8 cellular contexts compared by ENCODE assay signal in genomic region chr6:43369174-43370002, GRCh38. TPM values are rescaled to one million over a fixed set of nuclear protein-coding genes. Genes with fewer than 3 reads are reported as not detected.
DNase-seq lines count a peak whose midpoint lies in the region; ATAC-seq and TF ChIP-seq lines count a peak whose summit lies in the region.

A gene with protein sequence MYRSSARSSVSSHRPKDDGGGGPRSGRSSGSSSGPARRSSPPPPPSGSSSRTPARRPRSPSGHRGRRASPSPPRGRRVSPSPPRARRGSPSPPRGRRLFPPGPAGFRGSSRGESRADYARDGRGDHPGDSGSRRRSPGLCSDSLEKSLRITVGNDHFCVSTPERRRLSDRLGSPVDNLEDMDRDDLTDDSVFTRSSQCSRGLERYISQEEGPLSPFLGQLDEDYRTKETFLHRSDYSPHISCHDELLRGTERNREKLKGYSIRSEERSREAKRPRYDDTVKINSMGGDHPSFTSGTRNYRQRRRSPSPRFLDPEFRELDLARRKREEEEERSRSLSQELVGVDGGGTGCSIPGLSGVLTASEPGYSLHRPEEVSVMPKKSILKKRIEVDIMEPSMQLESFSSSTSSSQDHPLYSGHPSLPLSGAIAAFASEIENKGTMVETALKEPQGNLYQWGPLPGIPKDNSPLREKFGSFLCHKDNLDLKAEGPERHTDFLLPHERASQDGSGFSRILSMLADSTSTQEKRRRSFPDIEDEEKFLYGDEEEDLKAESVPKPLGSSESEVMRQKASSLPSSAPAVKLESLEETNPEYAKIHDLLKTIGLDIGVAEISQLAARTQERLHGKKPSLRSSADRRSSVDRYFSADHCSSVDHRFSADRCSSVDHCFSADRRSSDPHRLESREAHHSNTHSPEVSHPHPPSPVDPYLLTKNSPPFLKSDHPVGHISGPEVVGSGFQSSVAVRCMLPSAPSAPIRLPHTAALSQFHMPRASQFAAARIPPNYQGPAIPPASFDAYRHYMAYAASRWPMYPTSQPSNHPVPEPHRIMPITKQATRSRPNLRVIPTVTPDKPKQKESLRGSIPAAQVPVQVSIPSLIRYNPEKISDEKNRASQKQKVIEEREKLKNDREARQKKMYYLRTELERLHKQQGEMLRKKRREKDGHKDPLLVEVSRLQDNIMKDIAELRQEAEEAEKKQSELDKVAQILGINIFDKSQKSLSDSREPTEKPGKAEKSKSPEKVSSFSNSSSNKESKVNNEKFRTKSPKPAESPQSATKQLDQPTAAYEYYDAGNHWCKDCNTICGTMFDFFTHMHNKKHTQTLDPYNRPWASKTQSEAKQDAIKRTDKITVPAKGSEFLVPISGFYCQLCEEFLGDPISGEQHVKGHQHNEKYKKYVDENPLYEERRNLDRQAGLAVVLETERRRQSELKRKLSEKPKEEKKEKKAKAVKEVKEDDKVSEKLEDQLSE (N-terminal part only) (minus strand): TSS chr6:43369647. CDS start chr6:43369365, 282 bp downstream.

- CTCF ChIA-PET in SK-N-SH (lab: Yijun Ruan, JAX) = interaction anchor here (0.6 to 3.5 kb wide), 9 partner anchors 14 to 425 kb away, joined by 3 to 15 read pairs (median 3); partner anchors contain the start of gene DNPH1
- CTCF ChIA-PET in activated naive CD4-positive, alpha-beta T cell treated with anti-CD3 and anti-CD28 coated beads, Interleukin-2, amount 10 ng/mL, durations not matched to agents 7 days and 5 days (lab: Charles Lee) = interaction anchor here (0.8 to 1.8 kb wide), 4 partner anchors 14 to 80 kb away, joined by 3 to 13 read pairs (median 5); no protein-coding TSS in a partner anchor

- WGBS in SK-N-SH (ENCODE audit: low lambda C conversion rate) = 3% methylated on average over 9 of the region's 104 CpGs

- peak; percentile 81 for ATAC-seq in HG02588 (IDR thresholded peaks at IDR 0.05; ENCODE audit: unreplicated experiment)

- no peaks in the 10 kb centered on the region for H3K9me3 ChIP-seq in SK-N-SH

- H3K36me3 Mint-ChIP-seq in activated naive CD4-positive, alpha-beta T cell treated with anti-CD3 and anti-CD28 coated beads, Interleukin-2, amount 10 ng/mL, durations not matched to agents 7 days and 5 days = peaks cover 18% of the 10 kb centered on the region

- POLR2A ChIA-PET in SK-N-SH (lab: Yijun Ruan, JAX) = interaction anchor here (0.5 to 1.4 kb wide), 9 partner anchors 9 to 465 kb away, joined by 3 to 7 read pairs (median 3); partner anchors contain the start of genes ABCC10, CUL9 and LRRC73

- peaks cover 8 to 9% of the 10 kb centered on the region in 2 experiments; a peak in 3 of 4 replicates for H3K4me1 ChIP-seq in SK-N-SH (ENCODE audit: control insufficient read depth in 1 of 2, insufficient read depth in 2 of 2, low read depth in 1 of 2, low read length in 1 of 2)

- H3K4me2 ChIP-seq in SK-N-SH = peak within 1 kb of the TSS; percentile 81

- peak within 1 kb of the TSS; percentile 87 for H3K4me3 Mint-ChIP-seq in activated naive CD4-positive, alpha-beta T cell treated with anti-CD3 and anti-CD28 coated beads, Interleukin-2, amount 10 ng/mL, durations not matched to agents 7 days and 5 days

- H3K27me3 Mint-ChIP-seq in activated naive CD4-positive, alpha-beta T cell treated with anti-CD3 and anti-CD28 coated beads, Interleukin-2, amount 10 ng/mL, durations not matched to agents 7 days and 5 days = peaks cover 30% of the 10 kb centered on the region

- H2AFZ ChIP-seq in SK-N-SH (ENCODE audit: low read depth) = peak within 1 kb of the TSS; percentile 88; the same call in 1 of the 2 replicates

- H3F3A ChIP-seq in SK-N-SH (replicated peaks; ENCODE audit: insufficient read depth) = peaks cover 3% of the 10 kb centered on the region

- no peak for TF ChIP-seq RAD21 in SK-N-SH (IDR thresholded peaks at IDR 0.05; ENCODE audit: low read length)

- H3K9me2 ChIP-seq in SK-N-SH = no peaks in the 10 kb centered on the region

- H3K27ac Mint-ChIP-seq in activated naive CD4-positive, alpha-beta T cell treated with anti-CD3 and anti-CD28 coated beads, Interleukin-2, amount 10 ng/mL, durations not matched to agents 7 days and 5 days = peak within 1 kb of the TSS; percentile 88

- peak; percentile 95 for DNase-seq in GM04504 (ENCODE audit: low read depth)
- DNase-seq in NCI-H1092 (lab: John Stamatoyannopoulos, UW) = peak; percentile 99
- peak; percentile 96 for DNase-seq in SK-N-SH
- peak; percentile 95 for DNase-seq in activated naive CD4-positive, alpha-beta T cell treated with anti-CD3 and anti-CD28 coated beads, Interleukin-2, amount 10 ng/mL, durations not matched to agents 7 days and 5 days
- DNase-seq in germinal center (ENCODE audit: low spot score) = peak; percentile 90
- peak; percentile 81 for DNase-seq in non-pigmented ciliary epithelial cell (ENCODE audit: low read depth)
- DNase-seq in substantia nigra (lab: John Stamatoyannopoulos, UW) = peak; percentile 69 to 98 (median 94)

- peak within 1 kb of the TSS; percentile 65 to 89 for H3K27ac ChIP-seq in SK-N-SH (ENCODE audit: low read depth in 2 of 2, low read length in 1 of 2)
- peak within 1 kb of the TSS; percentile 89 for H3K27ac ChIP-seq in substantia nigra (ENCODE audit: low read depth, low read length, poor library complexity, severe bottlenecking)

- TF ChIP-seq EP300 in SK-N-SH (IDR thresholded peaks at IDR 0.05; ENCODE audit: borderline replicate concordance in 1 of 2, low read depth in 1 of 2, low read length in 1 of 2) = no peak

- peak within 1 kb of the TSS; percentile 80 to 89 for H3K4me3 ChIP-seq in SK-N-SH (ENCODE audit: low read depth in 2 of 2, low read length in 1 of 2)

- no peaks in the 10 kb centered on the region for H3K9me3 Mint-ChIP-seq in activated naive CD4-positive, alpha-beta T cell treated with anti-CD3 and anti-CD28 coated beads, Interleukin-2, amount 10 ng/mL, durations not matched to agents 7 days and 5 days

- no peaks in the 10 kb centered on the region for H3K27me3 ChIP-seq in SK-N-SH (ENCODE audit: insufficient read depth)

- peaks cover 44% of the 10 kb centered on the region for H3K4me1 Mint-ChIP-seq in activated naive CD4-positive, alpha-beta T cell treated with anti-CD3 and anti-CD28 coated beads, Interleukin-2, amount 10 ng/mL, durations not matched to agents 7 days and 5 days

- TF ChIP-seq CTCF in SK-N-SH (IDR thresholded peaks at IDR 0.05) = no peak

- H4K20me1 ChIP-seq in SK-N-SH (ENCODE audit: insufficient read depth) = no peaks in the 10 kb centered on the region; the same call in 1 of the 2 replicates

- H3K79me2 ChIP-seq in SK-N-SH (ENCODE audit: insufficient read depth) = peaks cover 39% of the 10 kb centered on the region

- H3K9ac ChIP-seq in SK-N-SH = peak within 1 kb of the TSS; percentile 74

- H3K36me3 ChIP-seq in SK-N-SH (replicated peaks in 1 of 2; ENCODE audit: control insufficient read depth in 1 of 2, insufficient read depth in 2 of 2, low read length in 1 of 2) = peaks cover 8 to 11% of the 10 kb centered on the region in 2 experiments

TF ChIP-seq in SK-N-SH, 30 proteins besides CTCF, POLR2A, EP300 and RAD21 (continues in another document):
- TF ChIP-seq NRF1 (IDR thresholded peaks at IDR 0.05; ENCODE audit: low read depth, low read length) = peak; percentile 58
- TF ChIP-seq MEF2A (IDR thresholded peaks at IDR 0.05; ENCODE audit: borderline replicate concordance, low read depth) = no peak
- TF ChIP-seq, protein P1, sequence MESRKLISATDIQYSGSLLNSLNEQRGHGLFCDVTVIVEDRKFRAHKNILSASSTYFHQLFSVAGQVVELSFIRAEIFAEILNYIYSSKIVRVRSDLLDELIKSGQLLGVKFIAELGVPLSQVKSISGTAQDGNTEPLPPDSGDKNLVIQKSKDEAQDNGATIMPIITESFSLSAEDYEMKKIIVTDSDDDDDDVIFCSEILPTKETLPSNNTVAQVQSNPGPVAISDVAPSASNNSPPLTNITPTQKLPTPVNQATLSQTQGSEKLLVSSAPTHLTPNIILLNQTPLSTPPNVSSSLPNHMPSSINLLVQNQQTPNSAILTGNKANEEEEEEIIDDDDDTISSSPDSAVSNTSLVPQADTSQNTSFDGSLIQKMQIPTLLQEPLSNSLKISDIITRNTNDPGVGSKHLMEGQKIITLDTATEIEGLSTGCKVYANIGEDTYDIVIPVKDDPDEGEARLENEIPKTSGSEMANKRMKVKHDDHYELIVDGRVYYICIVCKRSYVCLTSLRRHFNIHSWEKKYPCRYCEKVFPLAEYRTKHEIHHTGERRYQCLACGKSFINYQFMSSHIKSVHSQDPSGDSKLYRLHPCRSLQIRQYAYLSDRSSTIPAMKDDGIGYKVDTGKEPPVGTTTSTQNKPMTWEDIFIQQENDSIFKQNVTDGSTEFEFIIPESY (IDR thresholded peaks at IDR 0.05; ENCODE audit: borderline replicate concordance, low read depth) = 0 out of 2 replicates have a peak, but pooled peaks have one; percentile 45
- peak; percentile 66 for TF ChIP-seq GABPA (IDR thresholded peaks at IDR 0.05; ENCODE audit: low read depth)
- no peak for TF ChIP-seq RFX5 (IDR thresholded peaks at IDR 0.05; ENCODE audit: low read length)
- TF ChIP-seq RXRA (IDR thresholded peaks at IDR 0.05; ENCODE audit: borderline replicate concordance, low read depth) = peak; percentile 47; the same call in 1 of the 2 replicates
- peak; percentile 6; the same call in 1 of the 2 replicates for TF ChIP-seq TCF12 (IDR thresholded peaks at IDR 0.05)
- 0 out of 2 replicates have a peak, but pooled peaks have one; percentile 25 for TF ChIP-seq TEAD4 (IDR thresholded peaks at IDR 0.05; ENCODE audit: borderline replicate concordance, insufficient read depth)
- TF ChIP-seq GATA2 (CRISPR knock-in tag; IDR thresholded peaks at IDR 0.05) = no peak
- TF ChIP-seq RCOR1 (IDR thresholded peaks at IDR 0.05; ENCODE audit: low read length) = no peak
- TF ChIP-seq NFIC (IDR thresholded peaks at IDR 0.05; ENCODE audit: borderline replicate concordance) = no peak; the same call in 1 of the 2 replicates
- TF ChIP-seq TAF1 (IDR thresholded peaks at IDR 0.05; ENCODE audit: borderline replicate concordance, low read depth, low read length) = peak; percentile 58; the same call in 1 of the 2 replicates
- TF ChIP-seq EZH2phosphoT487 (IDR thresholded peaks at IDR 0.05; ENCODE audit: borderline replicate concordance, low read depth) = no peak
- no peak for TF ChIP-seq SMC3 (IDR thresholded peaks at IDR 0.05; ENCODE audit: low read depth, low read length)
- TF ChIP-seq MXI1 (IDR thresholded peaks at IDR 0.05; ENCODE audit: low read depth, low read length) = peak; percentile 56
- peak; percentile 61 for TF ChIP-seq CHD2 (IDR thresholded peaks at IDR 0.05; ENCODE audit: low read length, partially characterized antibody)
- TF ChIP-seq, protein P2, sequence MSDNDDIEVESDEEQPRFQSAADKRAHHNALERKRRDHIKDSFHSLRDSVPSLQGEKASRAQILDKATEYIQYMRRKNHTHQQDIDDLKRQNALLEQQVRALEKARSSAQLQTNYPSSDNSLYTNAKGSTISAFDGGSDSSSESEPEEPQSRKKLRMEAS (IDR thresholded peaks at IDR 0.05; ENCODE audit: low read depth) = peak; percentile 86
- no peak for TF ChIP-seq FOSL2 (IDR thresholded peaks at IDR 0.05; ENCODE audit: borderline replicate concordance, low read depth)

RNA-seq across cellular contexts. Expression of the gene that starts here (rescaled TPM):
- polyA plus RNA-seq in SK-N-SH (2012; rRNA removed) = 6.3 and 7.8 TPM in 2 replicates
- polyA plus RNA-seq in SK-N-SH (2012; cell fraction: cytosol; rRNA removed) = 6.0 and 6.4 TPM in 2 replicates
- 9.8 and 14.8 TPM in 2 replicates for polyA plus RNA-seq in SK-N-SH (2012; cell fraction: nucleus; rRNA removed)

Comparison
In these comparisons a context has a peak if more than half of its experiments do, and no peak if none do; other contexts are left out.
1. Peak in every context shown above with its lines: DNase-seq, ATAC-seq, H3K4me3 ChIP-seq and H3K27ac ChIP-seq.